Comparison of ENCODE assay signal across 9 cellular contexts in the genomic region with DNA sequence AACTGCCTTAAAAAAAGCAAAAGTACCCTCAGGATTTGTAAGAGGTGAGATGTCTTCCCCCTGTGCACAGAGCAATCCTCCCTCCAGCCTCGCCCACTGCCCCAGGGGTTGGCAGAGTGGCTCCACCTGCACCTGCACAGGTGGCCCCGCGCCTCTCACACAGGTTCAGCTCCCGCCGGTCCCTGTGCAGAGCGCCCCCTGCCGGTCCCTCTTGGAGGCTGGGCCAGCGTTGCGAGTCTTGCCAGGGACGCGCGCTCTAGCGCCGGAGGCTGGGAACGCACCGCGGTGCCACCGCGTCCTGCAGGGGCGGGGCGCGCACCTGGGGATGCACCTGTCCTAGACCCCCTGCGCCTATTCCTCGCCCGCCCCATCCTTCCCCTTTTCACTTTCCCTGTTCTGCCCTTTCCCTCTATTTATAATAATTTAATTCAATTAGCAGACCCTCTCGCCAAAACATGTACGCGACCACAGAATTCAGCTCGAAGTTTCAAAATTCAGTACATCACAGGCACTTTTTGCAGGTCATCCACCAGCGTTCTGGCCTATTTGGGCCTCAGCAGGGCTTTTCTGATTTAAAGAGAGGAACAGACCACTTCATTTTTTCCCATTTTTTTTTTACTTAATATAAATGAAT.
DNase-seq lines count a peak whose midpoint lies in the region; ATAC-seq and TF ChIP-seq lines count a peak whose summit lies in the region.
"Had no signal": no experiment of that assay in that cellular context is flagged by ENCODE, and none has a peak within 500 bp of the region (broad histone marks: within the 10 kb centered on the region; RNA-seq: fewer than 3 reads in every experiment).

No MANE protein-coding gene starts in this region.

- H3K27me3 Mint-ChIP-seq in chondrocyte (ENCODE audit: low read depth): no peaks in the 10 kb centered on the region
- H3K27me3 Mint-ChIP-seq in activated T-helper 17 cell treated with anti-CD3 and anti-CD28 coated beads, Interleukin-2, amount 50 U/mL, for 72 hours: peaks cover 7% of the 10 kb centered on the region

- H3K4me3 Mint-ChIP-seq in chondrocyte (ENCODE audit: unreplicated experiment): no peak overlapping the region
- H3K4me3 Mint-ChIP-seq in activated T-helper 17 cell treated with anti-CD3 and anti-CD28 coated beads, Interleukin-2, amount 50 U/mL, for 72 hours: no peak overlapping the region
- H3K4me3 Mint-ChIP-seq: naive thymus-derived CD8-positive, alpha-beta T cell had no signal

- H3K27me3 ChIP-seq in GM06990 (replicated peaks; ENCODE audit: control insufficient read depth, insufficient read depth, low read length): no peaks in the 10 kb centered on the region

- no peaks in the 10 kb centered on the region for H3K36me3 ChIP-seq in GM06990 (ENCODE audit: control insufficient read depth, insufficient read depth, low read length)

- H3K9me3 Mint-ChIP-seq in chondrocyte (ENCODE audit: low read depth): no peaks in the 10 kb centered on the region
- H3K9me3 Mint-ChIP-seq in activated T-helper 17 cell treated with anti-CD3 and anti-CD28 coated beads, Interleukin-2, amount 50 U/mL, for 72 hours: peaks cover 8% of the 10 kb centered on the region

- H3K4me3 ChIP-seq in GM06990 (replicated peaks; ENCODE audit: low read depth, low read length): no peak overlapping the region

- POLR2A ChIA-PET in RWPE1 (lab: Yijun Ruan, JAX; ENCODE audit: low non-redundant PET): no interaction called here

- H3K36me3 Mint-ChIP-seq in chondrocyte (ENCODE audit: low read depth): no peaks in the 10 kb centered on the region
- no peaks in the 10 kb centered on the region for H3K36me3 Mint-ChIP-seq in activated T-helper 17 cell treated with anti-CD3 and anti-CD28 coated beads, Interleukin-2, amount 50 U/mL, for 72 hours (ENCODE audit: low read depth)
- H3K36me3 Mint-ChIP-seq: naive thymus-derived CD8-positive, alpha-beta T cell had no signal

- H3K27ac Mint-ChIP-seq in chondrocyte (ENCODE audit: unreplicated experiment): no peak overlapping the region
- H3K27ac Mint-ChIP-seq in activated T-helper 17 cell treated with anti-CD3 and anti-CD28 coated beads, Interleukin-2, amount 50 U/mL, for 72 hours: no peak overlapping the region
- H3K27ac Mint-ChIP-seq: naive thymus-derived CD8-positive, alpha-beta T cell had no signal

- H3K4me1 Mint-ChIP-seq in chondrocyte (ENCODE audit: low read depth): no peaks in the 10 kb centered on the region
- no peaks in the 10 kb centered on the region for H3K4me1 Mint-ChIP-seq in activated T-helper 17 cell treated with anti-CD3 and anti-CD28 coated beads, Interleukin-2, amount 50 U/mL, for 72 hours

- DNase-seq in GM06990 (ENCODE audit: extremely low read depth, insufficient read length) (peak; percentile 62), GM19240 (ENCODE audit: insufficient read length, low spot score) (peak; percentile 4), HT1080 (ENCODE audit: low read depth) (peak; percentile 6), chondrocyte (ENCODE audit: low spot score) (no peak), RWPE1 (ENCODE audit: low spot score) (no peak), NCI-H2227 (lab: John Stamatoyannopoulos, UW; ENCODE audit: unreplicated experiment) (no peak)
- DNase-seq in stimulated activated CD4-positive, alpha-beta T cell treated with anti-CD3 and anti-CD28 coated beads, Interleukin-15, amount 100 ng/mL, for 48 hours (ENCODE audit: low read depth in 2 of 2): peak; percentile 16 to 33

- TF ChIP-seq CTCF in GM06990 (IDR thresholded peaks at IDR 0.05; ENCODE audit: insufficient read depth, low read length, poor library complexity, severe bottlenecking): peak; percentile 88
- peak; percentile 26 for TF ChIP-seq CTCF in chondrocyte (IDR thresholded peaks at IDR 0.05)
- TF ChIP-seq CTCF in RWPE1 (conservative IDR thresholded peaks at IDR 0.05; ENCODE audit: low read depth): no peak

- ATAC-seq in activated T-helper 17 cell treated with anti-CD3 and anti-CD28 coated beads, Interleukin-2, amount 50 U/mL, for 72 hours (replicated peaks): no peak
- ATAC-seq: naive thymus-derived CD8-positive, alpha-beta T cell had no signal

- CTCF ChIA-PET in RWPE1 (lab: Yijun Ruan, JAX): interaction anchor here (0.6 kb wide), 2 partner anchors 10 to 593 kb away, joined by 4 to 5 read pairs; no protein-coding TSS in a partner anchor

- no peak overlapping the region for H3K27ac ChIP-seq in RWPE1

Comparison
In these comparisons a context has a peak if more than half of its experiments do, and no peak if none do; other contexts are left out.
1. DNase-seq: peak in GM06990 (single experiment), GM19240 (single experiment), HT1080 (single experiment) and stimulated activated CD4-positive, alpha-beta T cell treated with anti-CD3 and anti-CD28 coated beads, Interleukin-15, amount 100 ng/mL, for 48 hours (2 of 2); none in chondrocyte (single experiment), RWPE1 (single experiment) and NCI-H2227 (single experiment).